Comparison of ENCODE assay signal across 8 cellular contexts in genomic region chr1:51519857-51520699, GRCh38. TPM values are rescaled to one million over a fixed set of nuclear protein-coding genes. Genes with fewer than 3 reads are reported as not detected.
DNase-seq lines count a peak whose midpoint lies in the region; ATAC-seq, FAIRE-seq and TF ChIP-seq lines count a peak whose summit lies in the region.

No MANE protein-coding gene starts in this region.

- peak overlapping the region; percentile 2; the same call in 1 of the 2 replicates for H3K4me3 ChIP-seq in K562

- peaks cover 9 to 30% of the 10 kb centered on the region in 2 experiments for H3K4me1 ChIP-seq in K562 (replicated peaks in 1 of 2; ENCODE audit: control insufficient read depth in 2 of 2, insufficient read depth in 2 of 2, low read length in 2 of 2)

- H3K36me3 Mint-ChIP-seq in IgD-negative memory B cell (no peaks in the 10 kb centered on the region), mesothelial cell of epicardium (no peaks in the 10 kb centered on the region)

- H3K27ac Mint-ChIP-seq in IgD-negative memory B cell (peak overlapping the region; percentile 4 to 90 (median 87)), mesothelial cell of epicardium (peak overlapping the region; percentile 3)

- H2AFZ ChIP-seq in K562 (ENCODE audit: low read depth, low read length): peak overlapping the region; percentile 37

- TSS peak; percentile 48 for BruUV-seq in K562 (replicated peaks; lab: Mats Ljungman, UMichigan)

- H3K27me3 ChIP-seq in K562 (ENCODE audit: control insufficient read depth in 2 of 2, insufficient read depth in 2 of 2, low read length in 2 of 2): no peaks in the 10 kb centered on the region

- POLR2A ChIA-PET in K562 (lab: Yijun Ruan, JAX): interaction anchor here (0.5 to 2.9 kb wide), 11 partner anchors 7 to 513 kb away, joined by 3 to 14 read pairs (median 4); no protein-coding TSS in a partner anchor

- DNase-seq in AG08396 (ENCODE audit: low spot score) (peak; percentile 12), K562 (ENCODE audit: extremely low read depth in 1 of 4, low spot score in 3 of 4) (peak; percentile 57 to 95 (median 72)), mesothelial cell of epicardium (ENCODE audit: low spot score in 2 of 2, unreplicated experiment in 2 of 2) (no peak), HuH-7 (ENCODE audit: low spot score) (no peak), mucosa of gallbladder (ENCODE audit: low spot score) (no peak)

- in situ Hi-C loops in K562 (cut with MboI): no loop called here

- no peaks in the 10 kb centered on the region for H4K20me1 ChIP-seq in K562 (replicated peaks; ENCODE audit: control insufficient read depth, insufficient read depth, low read length)

- WGBS in K562 (ENCODE audit: insufficient coverage, low coverage, missing lambda C conversion rate): 0% methylated on average over 8 of the region's 8 CpGs

- H3K9me3 ChIP-seq in K562 (replicated peaks; ENCODE audit: control insufficient read depth, insufficient read depth, low read depth, low read length): no peaks in the 10 kb centered on the region

- peaks cover 39% of the 10 kb centered on the region for H3K79me2 ChIP-seq in K562 (ENCODE audit: control insufficient read depth, insufficient read depth, low read length)

- H3K4me1 Mint-ChIP-seq in IgD-negative memory B cell (peaks cover 24 to 44% (median 39%) of the 10 kb centered on the region in 3 donors), mesothelial cell of epicardium (peaks cover 27% of the 10 kb centered on the region)

- peak overlapping the region; percentile 67 for H3K4me2 ChIP-seq in K562 (ENCODE audit: insufficient read depth, low read length)

- peak overlapping the region; percentile 70 to 85 (median 78) for H3K4me3 Mint-ChIP-seq in IgD-negative memory B cell
- H3K4me3 Mint-ChIP-seq in mesothelial cell of epicardium: peak overlapping the region; percentile 46

- TF ChIP-seq EP300 in K562 (IDR thresholded peaks at IDR 0.05; ENCODE audit: low read length): peak; percentile 94

- peak overlapping the region; percentile 76 for H3K27ac ChIP-seq in K562 (ENCODE audit: extremely low read depth, low read depth, low read length)

- TF ChIP-seq POLR2A in K562 (conservative IDR thresholded peaks at IDR 0.05): peak; percentile 64

- TF ChIP-seq RAD21 in K562 (CRISPR knock-in tag; conservative IDR thresholded peaks at IDR 0.05 in 1 of 2, IDR thresholded peaks at IDR 0.05 in 1 of 2): peak; percentile 27 to 36; a peak in 1 of 4 replicates

- TF ChIP-seq CTCF in K562 (IDR thresholded peaks at IDR 0.05 in 2 of 3, conservative IDR thresholded peaks at IDR 0.05 in 1 of 3; ENCODE audit: insufficient read depth in 2 of 3, low read depth in 1 of 3, low read length in 3 of 3) (peak in 1 of 3 experiments; percentile 23; a peak in 1 of 6 replicates), mesothelial cell of epicardium (IDR thresholded peaks at IDR 0.05; ENCODE audit: unreplicated experiment) (no peak)

- H3K36me3 ChIP-seq in K562 (ENCODE audit: control insufficient read depth, insufficient read depth, low read length): peaks cover 16% of the 10 kb centered on the region

- H3K27me3 Mint-ChIP-seq in IgD-negative memory B cell (no peaks in the 10 kb centered on the region), mesothelial cell of epicardium (ENCODE audit: low read depth) (no peaks in the 10 kb centered on the region)

- peak; percentile 71 for ATAC-seq in K562
- ATAC-seq in GM21825 (IDR thresholded peaks at IDR 0.05; ENCODE audit: unreplicated experiment): no peak
- ATAC-seq in GM21367 (IDR thresholded peaks at IDR 0.05; ENCODE audit: unreplicated experiment): no peak

- H3K9me3 Mint-ChIP-seq in IgD-negative memory B cell (no peaks in the 10 kb centered on the region), mesothelial cell of epicardium (no peaks in the 10 kb centered on the region)

- intact Hi-C loops in K562 (cut with micrococcal nuclease): loop anchor here (2.0 to 5.0 kb wide), 8 partner anchors 39 to 563 kb away; partner anchors contain the start of genes CDKN2C and RNF11

- H3K9ac ChIP-seq in K562 (ENCODE audit: insufficient read depth in 1 of 2, low read depth in 2 of 2, low read length in 2 of 2): peak overlapping the region in 1 of 2 experiments; percentile 63; a peak in 2 of 4 replicates

- CTCF ChIA-PET in K562 (lab: Yijun Ruan, JAX; ENCODE audit: low intra/inter-chr PET ratio): no interaction called here

- peak; percentile 94 for FAIRE-seq in K562 (lab: Jason Lieb, UNC)

- H3K9me1 ChIP-seq in K562 (ENCODE audit: control insufficient read depth, insufficient read depth, low read length): no peaks in the 10 kb centered on the region

TF ChIP-seq in K562, 482 proteins besides CTCF, POLR2A, EP300 and RAD21 (continues in another document):
- TF ChIP-seq EP400 (IDR thresholded peaks at IDR 0.05): peak; percentile 60
- TF ChIP-seq, protein P1, sequence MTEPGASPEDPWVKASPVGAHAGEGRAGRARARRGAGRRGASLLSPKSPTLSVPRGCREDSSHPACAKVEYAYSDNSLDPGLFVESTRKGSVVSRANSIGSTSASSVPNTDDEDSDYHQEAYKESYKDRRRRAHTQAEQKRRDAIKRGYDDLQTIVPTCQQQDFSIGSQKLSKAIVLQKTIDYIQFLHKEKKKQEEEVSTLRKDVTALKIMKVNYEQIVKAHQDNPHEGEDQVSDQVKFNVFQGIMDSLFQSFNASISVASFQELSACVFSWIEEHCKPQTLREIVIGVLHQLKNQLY (CRISPR knock-in tag; conservative IDR thresholded peaks at IDR 0.05): no peak
- peak; percentile 56; the same call in 1 of the 2 replicates for TF ChIP-seq ZEB2 (IDR thresholded peaks at IDR 0.05)
- peak; percentile 78; the same call in 1 of the 2 replicates for TF ChIP-seq DNMT1 (IDR thresholded peaks at IDR 0.05)
- peak; percentile 84 for TF ChIP-seq CXXC5 (CRISPR knock-in tag; IDR thresholded peaks at IDR 0.05)
- TF ChIP-seq NCOA2 (IDR thresholded peaks at IDR 0.05; ENCODE audit: partially characterized antibody in 2 of 2): peak in 1 of 2 experiments; percentile 57
- TF ChIP-seq PHF20 (IDR thresholded peaks at IDR 0.05; ENCODE audit: partially characterized antibody): no peak
- no peak for TF ChIP-seq YBX1 (IDR thresholded peaks at IDR 0.05)
- TF ChIP-seq CHAMP1 (IDR thresholded peaks at IDR 0.05): peak; percentile 29; the same call in 1 of the 2 replicates
- TF ChIP-seq, protein P2, sequence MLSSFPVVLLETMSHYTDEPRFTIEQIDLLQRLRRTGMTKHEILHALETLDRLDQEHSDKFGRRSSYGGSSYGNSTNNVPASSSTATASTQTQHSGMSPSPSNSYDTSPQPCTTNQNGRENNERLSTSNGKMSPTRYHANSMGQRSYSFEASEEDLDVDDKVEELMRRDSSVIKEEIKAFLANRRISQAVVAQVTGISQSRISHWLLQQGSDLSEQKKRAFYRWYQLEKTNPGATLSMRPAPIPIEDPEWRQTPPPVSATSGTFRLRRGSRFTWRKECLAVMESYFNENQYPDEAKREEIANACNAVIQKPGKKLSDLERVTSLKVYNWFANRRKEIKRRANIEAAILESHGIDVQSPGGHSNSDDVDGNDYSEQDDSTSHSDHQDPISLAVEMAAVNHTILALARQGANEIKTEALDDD (IDR thresholded peaks at IDR 0.05): peak; percentile 93
- no peak for TF ChIP-seq ZNF696 (CRISPR knock-in tag; conservative IDR thresholded peaks at IDR 0.05)
- no peak for TF ChIP-seq ZNF134 (CRISPR knock-in tag; conservative IDR thresholded peaks at IDR 0.05)
- TF ChIP-seq FOSL1 (tag; conservative IDR thresholded peaks at IDR 0.05): peak; percentile 99
- TF ChIP-seq TEAD1 (CRISPR knock-in tag; IDR thresholded peaks at IDR 0.05): peak in 1 of 2 experiments; percentile 69; a peak in 2 of 4 replicates
- peak; percentile 80 for TF ChIP-seq NCOR1 (IDR thresholded peaks at IDR 0.05)

RNA-seq across cellular contexts. Expression of gene EPS15, which starts 1.0 kb away (rescaled TPM):
- polyA plus RNA-seq in IgD-negative memory B cell: 70.2 TPM
- 166 and 354 TPM in 2 replicates for total RNA-seq in K562 (2011; cell fraction: chromatin; rRNA removed; ENCODE audit: low replicate concordance)
- 42.5 and 54.6 TPM in 2 replicates for total RNA-seq in K562 (2011; cell fraction: nucleolus; rRNA removed)
- 102 and 104 TPM in 2 replicates for total RNA-seq in K562 (2011; cell fraction: nucleoplasm; rRNA removed)
- 31.0 and 31.1 TPM in 2 replicates for total RNA-seq in K562 (2014; rRNA removed)
- total RNA-seq in K562 (2014; rRNA removed; fragmentation: Illumina TruSeq; extraction: Trizol): 55.0 and 67.0 TPM in 2 replicates
- total RNA-seq in K562 (2015; rRNA removed; fragmentation: Illumina TruSeq; extraction: Trizol): 43.0 and 47.7 TPM in 2 replicates
- total RNA-seq in K562 (2021): 59.7 and 69.0 TPM in 2 replicates
- 46.6 and 64.5 TPM in 2 replicates for polyA plus RNA-seq in K562 (2011; rRNA removed)
- 12.8 and 22.2 TPM in 2 replicates for polyA plus RNA-seq in K562 (2011; cell fraction: cytosol; rRNA removed)
- 32.0 and 36.8 TPM in 2 replicates for polyA plus RNA-seq in K562 (2011; cell fraction: nucleus; rRNA removed)
- polyA plus RNA-seq in K562 (2012): 26.7 and 38.3 TPM in 2 replicates
- 41.2 and 41.7 TPM in 2 replicates for polyA plus RNA-seq in K562 (2014; fragmentation: Illumina TruSeq; extraction: Trizol)
- polyA plus RNA-seq in K562 (2014; fragmentation: Nextera tagmentation; extraction: Ambion mirVana): 10 to 100 TPM; 23.1 to 31.6 TPM
- 33.6 and 33.9 TPM in 2 replicates for polyA plus RNA-seq in K562 (2014; rRNA removed)
- polyA minus RNA-seq in K562 (2011; rRNA and poly(A)+ RNA removed): 141 and 149 TPM in 2 replicates
- 49.4 and 55.8 TPM in 2 replicates for polyA minus RNA-seq in K562 (2011; cell fraction: cytosol; rRNA and poly(A)+ RNA removed)
- polyA minus RNA-seq in K562 (2011; cell fraction: nucleus; rRNA and poly(A)+ RNA removed): 34.7 and 51.0 TPM in 2 replicates
- 50.3 to 53.4 TPM (median 52.5 TPM) in 3 replicates for total RNA-seq in mesothelial cell of epicardium
- total RNA-seq in mucosa of gallbladder: 67.0 TPM

Comparison
In these comparisons a context has a peak if more than half of its experiments do, and no peak if none do; other contexts are left out.
1. DNase-seq: peak in AG08396 (single experiment) and K562 (4 of 4); none in mesothelial cell of epicardium (0 of 2), HuH-7 (single experiment) and mucosa of gallbladder (single experiment).